35 cellular contexts compared by ENCODE assay signal in genomic region chr15:79113831-79114230, GRCh38. TPM values are rescaled to one million over a fixed set of nuclear protein-coding genes. Genes with fewer than 3 reads are reported as not detected.
"Had no signal": no experiment of that assay in that cellular context is flagged by ENCODE, and none has a peak within 500 bp of the region (broad histone marks: within the 10 kb centered on the region; RNA-seq: fewer than 3 reads in every experiment).

No MANE protein-coding gene starts in this region.

- DNase-seq: Kasumi-1, KG1, MG63, MM.1S, MV-4-11, NCI-H1048, NCI-H1092, NCI-H1092 treated with DMSO at 0.1 percent for 48 hours, NCI-H1105, NCI-H1105 treated with DMSO at 0.1 percent for 48 hours, NCI-H1417, NCI-H1417 treated with DMSO at 0.1 percent for 48 hours, NCI-H1436, NCI-H1436 treated with DMSO at 0.1 percent for 48 hours, NCI-H146, NCI-H1694, NCI-H1694 treated with DMSO at 0.1 percent for 48 hours, NCI-H187, NCI-H187 treated with DMSO at 0.1 percent for 48 hours, NCI-H1930, NCI-H2029, NCI-H2029 treated with DMSO at 0.1 percent for 48 hours, NCI-H2081, NCI-H2081 treated with DMSO at 0.1 percent for 48 hours, NCI-H2107, NCI-H2171, NCI-H2171 treated with DMSO at 0.1 percent for 48 hours, NCI-H2227 treated with DMSO at 0.1 percent for 48 hours, NCI-H226, NCI-H345, NCI-H446, NCI-H446 treated with DMSO at 0.1 percent for 48 hours, NCI-H510A had no signal

- H3K9me3 ChIP-seq: MG63 had no signal

- H3K36me3 ChIP-seq: MG63 had no signal

- H3K4me3 ChIP-seq: MG63 had no signal

- H3K27ac ChIP-seq: KMS-11 had no signal

- H3K9ac ChIP-seq: KMS-11 had no signal

- H3K4me2 ChIP-seq: KMS-11 had no signal

RNA-seq across cellular contexts. Expression of gene RASGRF1, which starts 23.3 kb away (rescaled TPM):
- total RNA-seq: NCI-H460 had no signal
